ENCODE assay signal across 1 cellular context in the genomic region with DNA sequence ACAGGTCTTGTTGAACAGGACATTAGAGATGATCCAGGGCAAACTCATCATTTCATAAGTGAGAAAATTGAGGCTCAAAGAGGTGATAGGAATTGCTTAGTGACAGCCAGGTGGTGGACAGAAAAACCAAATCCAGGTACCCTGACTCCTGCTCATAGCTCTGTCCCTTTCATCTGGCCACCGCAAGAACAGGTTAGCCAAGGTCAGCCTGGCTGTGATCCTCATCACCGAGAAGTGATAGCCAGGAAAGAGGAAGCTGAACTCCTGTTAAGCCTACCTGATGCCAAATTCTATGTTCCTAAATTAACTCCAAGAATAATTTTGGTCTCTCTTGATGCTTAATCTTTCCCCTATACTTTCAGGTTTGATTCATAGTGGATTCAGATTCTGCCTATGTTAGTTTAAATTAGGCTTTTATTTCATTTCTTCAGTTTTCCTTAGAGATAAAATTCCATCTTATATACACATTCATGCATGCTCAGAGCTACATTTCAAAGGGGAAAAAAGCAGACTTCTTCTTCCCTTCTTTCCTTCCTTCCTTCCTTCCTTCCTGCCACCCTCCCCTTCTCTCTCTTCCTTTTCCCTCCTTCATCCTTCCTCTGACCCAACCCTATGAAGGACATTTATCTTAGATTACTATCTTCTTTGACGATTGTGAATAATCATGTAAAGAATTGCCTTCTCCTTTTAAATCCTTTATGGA.
TF ChIP-seq lines count a peak whose summit lies in the region.

No MANE protein-coding gene starts in this region.

TF ChIP-seq in GM23338, 12 proteins besides CTCF, POLR2A, EP300 and RAD21 (continued from another document):
- TF ChIP-seq, protein P1, sequence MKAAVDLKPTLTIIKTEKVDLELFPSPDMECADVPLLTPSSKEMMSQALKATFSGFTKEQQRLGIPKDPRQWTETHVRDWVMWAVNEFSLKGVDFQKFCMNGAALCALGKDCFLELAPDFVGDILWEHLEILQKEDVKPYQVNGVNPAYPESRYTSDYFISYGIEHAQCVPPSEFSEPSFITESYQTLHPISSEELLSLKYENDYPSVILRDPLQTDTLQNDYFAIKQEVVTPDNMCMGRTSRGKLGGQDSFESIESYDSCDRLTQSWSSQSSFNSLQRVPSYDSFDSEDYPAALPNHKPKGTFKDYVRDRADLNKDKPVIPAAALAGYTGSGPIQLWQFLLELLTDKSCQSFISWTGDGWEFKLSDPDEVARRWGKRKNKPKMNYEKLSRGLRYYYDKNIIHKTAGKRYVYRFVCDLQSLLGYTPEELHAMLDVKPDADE (IDR thresholded peaks at IDR 0.05) = no peak
- no peak for TF ChIP-seq CREB1 (CRISPR knock-in tag; IDR thresholded peaks at IDR 0.05; ENCODE audit: low read depth)
- no peak for TF ChIP-seq POLR2AphosphoS5 (IDR thresholded peaks at IDR 0.05; ENCODE audit: low read depth)
- TF ChIP-seq, protein P2, sequence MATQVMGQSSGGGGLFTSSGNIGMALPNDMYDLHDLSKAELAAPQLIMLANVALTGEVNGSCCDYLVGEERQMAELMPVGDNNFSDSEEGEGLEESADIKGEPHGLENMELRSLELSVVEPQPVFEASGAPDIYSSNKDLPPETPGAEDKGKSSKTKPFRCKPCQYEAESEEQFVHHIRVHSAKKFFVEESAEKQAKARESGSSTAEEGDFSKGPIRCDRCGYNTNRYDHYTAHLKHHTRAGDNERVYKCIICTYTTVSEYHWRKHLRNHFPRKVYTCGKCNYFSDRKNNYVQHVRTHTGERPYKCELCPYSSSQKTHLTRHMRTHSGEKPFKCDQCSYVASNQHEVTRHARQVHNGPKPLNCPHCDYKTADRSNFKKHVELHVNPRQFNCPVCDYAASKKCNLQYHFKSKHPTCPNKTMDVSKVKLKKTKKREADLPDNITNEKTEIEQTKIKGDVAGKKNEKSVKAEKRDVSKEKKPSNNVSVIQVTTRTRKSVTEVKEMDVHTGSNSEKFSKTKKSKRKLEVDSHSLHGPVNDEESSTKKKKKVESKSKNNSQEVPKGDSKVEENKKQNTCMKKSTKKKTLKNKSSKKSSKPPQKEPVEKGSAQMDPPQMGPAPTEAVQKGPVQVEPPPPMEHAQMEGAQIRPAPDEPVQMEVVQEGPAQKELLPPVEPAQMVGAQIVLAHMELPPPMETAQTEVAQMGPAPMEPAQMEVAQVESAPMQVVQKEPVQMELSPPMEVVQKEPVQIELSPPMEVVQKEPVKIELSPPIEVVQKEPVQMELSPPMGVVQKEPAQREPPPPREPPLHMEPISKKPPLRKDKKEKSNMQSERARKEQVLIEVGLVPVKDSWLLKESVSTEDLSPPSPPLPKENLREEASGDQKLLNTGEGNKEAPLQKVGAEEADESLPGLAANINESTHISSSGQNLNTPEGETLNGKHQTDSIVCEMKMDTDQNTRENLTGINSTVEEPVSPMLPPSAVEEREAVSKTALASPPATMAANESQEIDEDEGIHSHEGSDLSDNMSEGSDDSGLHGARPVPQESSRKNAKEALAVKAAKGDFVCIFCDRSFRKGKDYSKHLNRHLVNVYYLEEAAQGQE (IDR thresholded peaks at IDR 0.05; ENCODE audit: unreplicated experiment) = no peak
- no peak for TF ChIP-seq EZH2phosphoT487 (IDR thresholded peaks at IDR 0.05; ENCODE audit: unreplicated experiment)
